Comparison of ENCODE assay signal across 21 cellular contexts in the genomic region with DNA sequence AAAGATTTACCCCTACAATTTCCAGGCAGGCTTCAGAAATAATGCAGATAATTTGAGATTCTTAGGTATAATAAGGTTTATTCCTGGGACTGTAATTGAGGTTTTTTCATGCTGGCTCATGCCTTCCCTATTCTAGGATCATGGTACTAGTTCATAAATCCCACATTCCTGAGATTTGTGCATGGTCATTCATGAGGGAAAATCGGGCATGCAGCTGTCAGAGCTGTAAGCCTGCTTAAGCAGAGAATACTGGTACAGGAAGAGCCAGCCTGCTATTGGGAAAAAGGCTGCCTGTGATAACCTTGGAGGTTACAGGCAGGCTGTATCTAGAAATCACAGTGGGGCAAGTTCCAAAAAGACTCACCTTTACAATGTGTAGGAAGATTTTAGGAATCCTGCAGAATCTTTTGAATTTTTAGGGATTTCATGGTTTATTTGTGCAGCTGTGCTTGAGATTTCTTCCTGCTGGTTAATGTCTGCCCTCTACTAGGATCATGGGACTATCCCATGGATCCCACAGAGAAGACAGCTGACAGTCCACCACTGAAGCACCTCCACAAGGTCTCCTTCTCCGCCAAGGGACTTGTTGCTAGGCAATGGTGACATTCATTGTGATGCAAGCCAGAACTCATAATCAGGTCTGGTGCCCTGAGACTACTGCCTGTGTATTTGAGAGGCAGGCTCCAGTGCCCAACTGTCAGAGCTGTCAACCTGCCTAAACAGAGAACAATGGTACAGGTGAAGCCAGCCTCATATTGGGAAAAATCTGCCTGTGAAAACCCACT.
DNase-seq lines count a peak whose midpoint lies in the region; ATAC-seq lines count a peak whose summit lies in the region.
"Had no signal": no experiment of that assay in that cellular context is flagged by ENCODE, and none has a peak within 500 bp of the region (broad histone marks: within the 10 kb centered on the region; RNA-seq: fewer than 3 reads in every experiment).

No MANE protein-coding gene starts in this region.

- no peaks in the 10 kb centered on the region for H3K4me1 ChIP-seq in right cardiac atrium (ENCODE audit: control insufficient read depth, insufficient read depth, low read length)
- H3K4me1 ChIP-seq in CD8-positive, alpha-beta memory T cell (ENCODE audit: insufficient read depth, low read length), result no peaks in the 10 kb centered on the region
- H3K4me1 ChIP-seq: BE2C; BLaER1 treated with 17β-estradiol and CSF1 and Interleukin-3, amounts not matched to agents 10 nM and 100 nM had no signal

- no peaks in the 10 kb centered on the region for H3K9me3 ChIP-seq in right cardiac atrium (ENCODE audit: control insufficient read depth, low read length)
- H3K9me3 ChIP-seq in CD8-positive, alpha-beta memory T cell (ENCODE audit: low read length), result no peaks in the 10 kb centered on the region
- H3K9me3 ChIP-seq: BE2C; BLaER1 treated with 17β-estradiol and CSF1 and Interleukin-3, amounts not matched to agents 10 nM and 100 nM had no signal

- no peaks in the 10 kb centered on the region for H3K36me3 Mint-ChIP-seq in CD8-positive, alpha-beta memory T cell
- no peaks in the 10 kb centered on the region for H3K36me3 Mint-ChIP-seq in naive thymus-derived CD8-positive, alpha-beta T cell
- H3K36me3 Mint-ChIP-seq: CD14-positive monocyte had no signal

- CTCF ChIA-PET in CD8-positive, alpha-beta memory T cell (lab: Charles Lee), result no interaction called here

- H3K27ac Mint-ChIP-seq in CD8-positive, alpha-beta memory T cell, result no peak overlapping the region
- no peak overlapping the region for H3K27ac Mint-ChIP-seq in naive thymus-derived CD8-positive, alpha-beta T cell
- H3K27ac Mint-ChIP-seq: CD14-positive monocyte; CD4-positive, alpha-beta T cell had no signal

- in situ Hi-C loops in G401 (cut with HindIII; ENCODE audit: low sequenced_read_pairs), result no loop called here

- DNase-seq in Right ventricle myocardium inferior (ENCODE audit: missing footprints) (no peak), right cardiac atrium (no peak), G401 (ENCODE audit: low spot score) (peak; percentile 78), cerebellar cortex (ENCODE audit: low spot score) (peak; percentile 70), myocyte (ENCODE audit: low read depth) (peak; percentile 55)
- DNase-seq in CD8-positive, alpha-beta memory T cell, result no peak
- DNase-seq in naive thymus-derived CD8-positive, alpha-beta T cell, result no peak
- DNase-seq: AML-193; BE2C; Calu3; CD4-positive, alpha-beta T cell; COR-L47; DMS53; DMS79 treated with DMSO at 0.1 percent for 48 hours; GM23248; H7; HCEC 1CT had no signal

- no peak overlapping the region for H3K27ac ChIP-seq in right cardiac atrium (ENCODE audit: low read length)
- H3K27ac ChIP-seq in CD8-positive, alpha-beta memory T cell (ENCODE audit: low read depth, low read length), result no peak overlapping the region
- H3K27ac ChIP-seq: 22Rv1; BLaER1 treated with 17β-estradiol and CSF1 and Interleukin-3, amounts not matched to agents 10 nM and 100 nM; GM23248 had no signal

- no peaks in the 10 kb centered on the region for H3K27me3 Mint-ChIP-seq in CD8-positive, alpha-beta memory T cell
- peaks cover 0 to 3% (median 0%) of the 10 kb centered on the region in 5 donors for H3K27me3 Mint-ChIP-seq in naive thymus-derived CD8-positive, alpha-beta T cell
- H3K27me3 Mint-ChIP-seq: CD4-positive, alpha-beta T cell had no signal

- ATAC-seq in Right ventricle myocardium inferior (peak; percentile 78), right cardiac atrium (no peak), HG03045 (IDR thresholded peaks at IDR 0.05; ENCODE audit: unreplicated experiment) (no peak)
- ATAC-seq in naive thymus-derived CD8-positive, alpha-beta T cell, result no peak

- POLR2A ChIA-PET in CD8-positive, alpha-beta memory T cell (lab: Charles Lee), result no interaction called here
- POLR2A ChIA-PET in naive thymus-derived CD8-positive, alpha-beta T cell (lab: Charles Lee), result no interaction called here

- intact Hi-C loops in Right ventricle myocardium inferior (cut with DNase I) (no loop called here), right cardiac atrium (cut with DNase I) (no loop called here)

- H3K27me3 ChIP-seq in right cardiac atrium (ENCODE audit: control insufficient read depth, insufficient read depth), result no peaks in the 10 kb centered on the region
- H3K27me3 ChIP-seq in CD8-positive, alpha-beta memory T cell (ENCODE audit: insufficient read depth, low read length, poor library complexity, severe bottlenecking), result no peaks in the 10 kb centered on the region
- H3K27me3 ChIP-seq: BE2C; BLaER1 treated with 17β-estradiol and CSF1 and Interleukin-3, amounts not matched to agents 10 nM and 100 nM had no signal

- no peaks in the 10 kb centered on the region for H3K9me3 Mint-ChIP-seq in CD8-positive, alpha-beta memory T cell
- no peaks in the 10 kb centered on the region for H3K9me3 Mint-ChIP-seq in naive thymus-derived CD8-positive, alpha-beta T cell
- H3K9me3 Mint-ChIP-seq: CD14-positive monocyte; CD4-positive, alpha-beta T cell had no signal

- H3K4me1 Mint-ChIP-seq in CD8-positive, alpha-beta memory T cell, result no peaks in the 10 kb centered on the region
- no peaks in the 10 kb centered on the region for H3K4me1 Mint-ChIP-seq in naive thymus-derived CD8-positive, alpha-beta T cell
- H3K4me1 Mint-ChIP-seq: CD14-positive monocyte had no signal

- no peak overlapping the region for H3K4me3 Mint-ChIP-seq in CD8-positive, alpha-beta memory T cell
- no peak overlapping the region for H3K4me3 Mint-ChIP-seq in naive thymus-derived CD8-positive, alpha-beta T cell
- H3K4me3 Mint-ChIP-seq: CD14-positive monocyte; CD4-positive, alpha-beta T cell had no signal

- H3K36me3 ChIP-seq in CD8-positive, alpha-beta memory T cell (ENCODE audit: insufficient read depth, low read length), result no peaks in the 10 kb centered on the region
- H3K36me3 ChIP-seq: BE2C; BLaER1 treated with 17β-estradiol and CSF1 and Interleukin-3, amounts not matched to agents 10 nM and 100 nM had no signal

- H3K4me3 ChIP-seq in right cardiac atrium (ENCODE audit: low read length), result no peak overlapping the region
- H3K4me3 ChIP-seq in CD8-positive, alpha-beta memory T cell (ENCODE audit: low read length), result no peak overlapping the region
- H3K4me3 ChIP-seq: BLaER1 treated with 17β-estradiol and CSF1 and Interleukin-3, amounts not matched to agents 10 nM and 100 nM; GM23248 had no signal

- WGBS in right cardiac atrium, result 29% methylated on average over 2 of the region's 2 CpGs

Comparison
In these comparisons a context has a peak if more than half of its experiments do, and no peak if none do; other contexts are left out.
1. DNase-seq: peak in G401 (single experiment), cerebellar cortex (single experiment) and myocyte (single experiment); none in Right ventricle myocardium inferior (single experiment), right cardiac atrium (0 of 3), CD8-positive, alpha-beta memory T cell (0 of 5) and naive thymus-derived CD8-positive, alpha-beta T cell (0 of 10).